33 cellular contexts compared by ENCODE assay signal in genomic region chr2:50051374-50051773, GRCh38.
"Had no signal": no experiment of that assay in that cellular context is flagged by ENCODE, and none has a peak within 500 bp of the region (broad histone marks: within the 10 kb centered on the region; RNA-seq: fewer than 3 reads in every experiment).

No MANE protein-coding gene starts in this region.

- H3K9ac ChIP-seq: KMS-11 had no signal

- H3K27me3 ChIP-seq: MG63 had no signal

- H3K36me3 ChIP-seq: MG63 had no signal

- H3K4me2 ChIP-seq: KMS-11 had no signal

- H3K27ac ChIP-seq: KMS-11 had no signal

- H3K9me3 ChIP-seq: MG63 had no signal

- DNase-seq: Karpas-422, Kasumi-1, MG63, MM.1S, MV-4-11, NCI-H1048, NCI-H1092, NCI-H1092 treated with DMSO at 0.1 percent for 48 hours, NCI-H1105, NCI-H1105 treated with DMSO at 0.1 percent for 48 hours, NCI-H1417 treated with DMSO at 0.1 percent for 48 hours, NCI-H1436, NCI-H1436 treated with DMSO at 0.1 percent for 48 hours, NCI-H146, NCI-H1694, NCI-H1694 treated with DMSO at 0.1 percent for 48 hours, NCI-H187, NCI-H187 treated with DMSO at 0.1 percent for 48 hours, NCI-H1930, NCI-H2029, NCI-H2029 treated with DMSO at 0.1 percent for 48 hours, NCI-H2081, NCI-H2081 treated with DMSO at 0.1 percent for 48 hours, NCI-H2107, NCI-H2171, NCI-H2171 treated with DMSO at 0.1 percent for 48 hours, NCI-H2227 treated with DMSO at 0.1 percent for 48 hours, NCI-H226, NCI-H345, NCI-H446, NCI-H446 treated with DMSO at 0.1 percent for 48 hours, NCI-H510A had no signal

- H3K4me3 ChIP-seq: MG63 had no signal
